In genomic region chr17:4968916-4969550, GRCh38 we compare ENCODE assay signal across 8 cellular contexts. TPM values are rescaled to one million over a fixed set of nuclear protein-coding genes. Genes with fewer than 3 reads are reported as not detected.
DNase-seq lines count a peak whose midpoint lies in the region; ATAC-seq and TF ChIP-seq lines count a peak whose summit lies in the region.

No MANE protein-coding gene starts in this region.

- no peaks in the 10 kb centered on the region for H3K36me3 ChIP-seq in ectodermal cell (ENCODE audit: control insufficient read depth, insufficient read depth, low read length)

- no peaks in the 10 kb centered on the region for H3K27me3 ChIP-seq in ectodermal cell (ENCODE audit: control insufficient read depth, insufficient read depth, low read length, poor library complexity, severe bottlenecking)

- 20 to 24% methylated on average over 20 of the region's 20 CpGs for WGBS in ectodermal cell, 2 experiments

- ATAC-seq in GM21529 (IDR thresholded peaks at IDR 0.05; ENCODE audit: unreplicated experiment), result no peak

- peak overlapping the region; percentile 81 for H3K4me3 ChIP-seq in ectodermal cell (ENCODE audit: insufficient read depth, low read depth, low read length)

- H3K27ac ChIP-seq in ectodermal cell (ENCODE audit: insufficient read depth, low read depth, low read length, poor library complexity, severe bottlenecking), result no peak overlapping the region

- peak; percentile 58 for DNase-seq in NCI-H510A treated with DMSO at 0.1 percent for 48 hours (lab: John Stamatoyannopoulos, UW)
- DNase-seq in NCI-H510A (lab: John Stamatoyannopoulos, UW), result no peak
- peak; percentile 90 for DNase-seq in non-pigmented ciliary epithelial cell (ENCODE audit: low read depth)
- no peak for DNase-seq in NCI-H748 (lab: John Stamatoyannopoulos, UW; ENCODE audit: unreplicated experiment)
- DNase-seq in Kasumi-1 (lab: John Stamatoyannopoulos, UW), result no peak

- H3K9me3 ChIP-seq in ectodermal cell (ENCODE audit: control insufficient read depth, low read length), result no peaks in the 10 kb centered on the region

- H3K4me1 ChIP-seq in ectodermal cell (ENCODE audit: control insufficient read depth, insufficient read depth, low read length), result no peaks in the 10 kb centered on the region

TF ChIP-seq in PFSK-1, 5 proteins besides CTCF, POLR2A, EP300 and RAD21:
- TF ChIP-seq TAF1 (IDR thresholded peaks at IDR 0.05; ENCODE audit: borderline replicate concordance, insufficient read depth, low read length), result peak; percentile 34; the same call in 1 of the 2 replicates
- no peak for TF ChIP-seq FOXP2 (optimal IDR thresholded peaks at IDR 0.05; ENCODE audit: borderline replicate concordance, extremely low read depth, extremely low read length, insufficient read depth)
- peak; percentile 63 for TF ChIP-seq POLR2AphosphoS5 (IDR thresholded peaks at IDR 0.05; ENCODE audit: low read depth, low read length)
- TF ChIP-seq SIN3A (IDR thresholded peaks at IDR 0.05; ENCODE audit: borderline replicate concordance, insufficient read depth, low read length), result no peak
- no peak for TF ChIP-seq REST (IDR thresholded peaks at IDR 0.05; ENCODE audit: insufficient read depth in 1 of 2, low read depth in 2 of 2, low read length in 2 of 2)

RNA-seq across cellular contexts. Expression of gene SPAG7, which starts 1.4 kb away (rescaled TPM):
- polyA plus RNA-seq in PFSK-1 (2012; ENCODE audit: insufficient read length, low read depth), result 108 TPM
- polyA plus RNA-seq in ectodermal cell (2013, experiment 1 of 4), result 110 TPM
- polyA plus RNA-seq in ectodermal cell (2013, experiment 2 of 4), result 102 TPM
- 93.6 TPM for polyA plus RNA-seq in ectodermal cell (2013, experiment 3 of 4)
- polyA plus RNA-seq in ectodermal cell (2013, experiment 4 of 4), result 102 TPM

RNA-seq across cellular contexts. Expression of gene ENO3, which starts 18.1 kb away (rescaled TPM):
- polyA plus RNA-seq in PFSK-1 (2012; ENCODE audit: insufficient read length, low read depth), result 81.3 TPM
- polyA plus RNA-seq in ectodermal cell (2013, experiment 1 of 4), result 87.1 TPM
- 101 TPM for polyA plus RNA-seq in ectodermal cell (2013, experiment 2 of 4)
- polyA plus RNA-seq in ectodermal cell (2013, experiment 3 of 4), result 70.5 TPM
- 78.5 TPM for polyA plus RNA-seq in ectodermal cell (2013, experiment 4 of 4)

RNA-seq across cellular contexts. Expression of gene CAMTA2, which starts 18.4 kb away (rescaled TPM):
- 211 TPM for polyA plus RNA-seq in PFSK-1 (2012; ENCODE audit: insufficient read length, low read depth)
- polyA plus RNA-seq in ectodermal cell (2013, experiment 1 of 4), result 15.7 TPM
- 14.8 TPM for polyA plus RNA-seq in ectodermal cell (2013, experiment 2 of 4)
- 14.0 TPM for polyA plus RNA-seq in ectodermal cell (2013, experiment 3 of 4)
- polyA plus RNA-seq in ectodermal cell (2013, experiment 4 of 4), result 16.1 TPM

RNA-seq across cellular contexts. Expression of gene PFN1, which starts 20.7 kb away (rescaled TPM):
- 5,299 TPM for polyA plus RNA-seq in PFSK-1 (2012; ENCODE audit: insufficient read length, low read depth)
- polyA plus RNA-seq in ectodermal cell (2013, experiment 1 of 4), result 623 TPM
- 574 TPM for polyA plus RNA-seq in ectodermal cell (2013, experiment 2 of 4)
- polyA plus RNA-seq in ectodermal cell (2013, experiment 3 of 4), result 704 TPM
- polyA plus RNA-seq in ectodermal cell (2013, experiment 4 of 4), result 677 TPM

RNA-seq across cellular contexts. Expression of gene INCA1, which starts 28.3 kb away (rescaled TPM):
- polyA plus RNA-seq in PFSK-1 (2012; ENCODE audit: insufficient read length, low read depth), result 2.4 TPM
- polyA plus RNA-seq in ectodermal cell (2013, experiment 1 of 4), result 0.72 TPM
- 0.82 TPM for polyA plus RNA-seq in ectodermal cell (2013, experiment 2 of 4)
- 0.37 TPM for polyA plus RNA-seq in ectodermal cell (2013, experiment 3 of 4)
- 1.1 TPM for polyA plus RNA-seq in ectodermal cell (2013, experiment 4 of 4)

Comparison
In these comparisons a context has a peak if more than half of its experiments do, and no peak if none do; other contexts are left out.
1. DNase-seq: peak in NCI-H510A treated with DMSO at 0.1 percent for 48 hours (single experiment) and non-pigmented ciliary epithelial cell (single experiment); none in NCI-H510A (single experiment), NCI-H748 (single experiment) and Kasumi-1 (0 of 2).